1 cellular context compared by ENCODE assay signal in genomic region chr2:177246000-177246399, GRCh38.
TF ChIP-seq lines count a peak whose summit lies in the region.

No MANE protein-coding gene starts in this region.

TF ChIP-seq in HCT116, 20 proteins besides CTCF, POLR2A, EP300 and RAD21 (continued from another document):
- TF ChIP-seq ATF3 (IDR thresholded peaks at IDR 0.05) (no peak), CEBPB (IDR thresholded peaks at IDR 0.05; ENCODE audit: low read depth) (no peak), JUND (IDR thresholded peaks at IDR 0.05) (no peak), EZH2 (IDR thresholded peaks at IDR 0.05) (no peak), SRF (IDR thresholded peaks at IDR 0.05; ENCODE audit: low read depth) (no peak), SP1 (IDR thresholded peaks at IDR 0.05; ENCODE audit: low read depth) (no peak), ZFX (IDR thresholded peaks at IDR 0.05) (no peak), FOSL1 (IDR thresholded peaks at IDR 0.05; ENCODE audit: low read depth) (no peak), MAX (IDR thresholded peaks at IDR 0.05) (no peak), YY1 (IDR thresholded peaks at IDR 0.05; ENCODE audit: extremely low read depth, insufficient replicate concordance, low read depth, low read length) (no peak), EZH2phosphoT487 (IDR thresholded peaks at IDR 0.05; ENCODE audit: borderline replicate concordance) (no peak), EGR1 (IDR thresholded peaks at IDR 0.05; ENCODE audit: low read depth) (no peak), ZNF274 (IDR thresholded peaks at IDR 0.05; ENCODE audit: low read depth, low read length) (no peak)
- TF ChIP-seq, protein P1, sequence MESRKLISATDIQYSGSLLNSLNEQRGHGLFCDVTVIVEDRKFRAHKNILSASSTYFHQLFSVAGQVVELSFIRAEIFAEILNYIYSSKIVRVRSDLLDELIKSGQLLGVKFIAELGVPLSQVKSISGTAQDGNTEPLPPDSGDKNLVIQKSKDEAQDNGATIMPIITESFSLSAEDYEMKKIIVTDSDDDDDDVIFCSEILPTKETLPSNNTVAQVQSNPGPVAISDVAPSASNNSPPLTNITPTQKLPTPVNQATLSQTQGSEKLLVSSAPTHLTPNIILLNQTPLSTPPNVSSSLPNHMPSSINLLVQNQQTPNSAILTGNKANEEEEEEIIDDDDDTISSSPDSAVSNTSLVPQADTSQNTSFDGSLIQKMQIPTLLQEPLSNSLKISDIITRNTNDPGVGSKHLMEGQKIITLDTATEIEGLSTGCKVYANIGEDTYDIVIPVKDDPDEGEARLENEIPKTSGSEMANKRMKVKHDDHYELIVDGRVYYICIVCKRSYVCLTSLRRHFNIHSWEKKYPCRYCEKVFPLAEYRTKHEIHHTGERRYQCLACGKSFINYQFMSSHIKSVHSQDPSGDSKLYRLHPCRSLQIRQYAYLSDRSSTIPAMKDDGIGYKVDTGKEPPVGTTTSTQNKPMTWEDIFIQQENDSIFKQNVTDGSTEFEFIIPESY (IDR thresholded peaks at IDR 0.05; ENCODE audit: extremely low read depth, insufficient replicate concordance, low read length) = no peak
